In genomic region chr5:154071799-154072781, GRCh38 we compare ENCODE assay signal across 9 cellular contexts. TPM values are rescaled to one million over a fixed set of nuclear protein-coding genes. Genes with fewer than 3 reads are reported as not detected.
A peak's percentile ranks its signal among the peaks of the same experiment; 100 is the strongest.
DNase-seq lines count a peak whose midpoint lies in the region; ATAC-seq, FAIRE-seq and TF ChIP-seq lines count a peak whose summit lies in the region.
"Had no signal": no experiment of that assay in that cellular context is flagged by ENCODE, and none has a peak within 500 bp of the region (broad histone marks: within the 10 kb centered on the region; RNA-seq: fewer than 3 reads in every experiment).

No MANE protein-coding gene starts in this region.

- peak; percentile 62 for ATAC-seq in thoracic aorta (ENCODE audit: insufficient number of reproducible peaks, low FRiP score, low read depth)

- H3K4me3 ChIP-seq in GM23248 (no peak overlapping the region), ovary (no peak overlapping the region), thoracic aorta (peak overlapping the region; percentile 10)
- H3K4me3 ChIP-seq: skin epidermis had no signal

- peak overlapping the region; percentile 27; the same call in 1 of the 2 replicates for H3K9ac ChIP-seq in GM23248

- H3K79me2 ChIP-seq in GM23248 (ENCODE audit: insufficient read depth): no peaks in the 10 kb centered on the region

- 9 to 11% methylated on average over 11 of the region's 11 CpGs for WGBS in GM23248 (ENCODE audit: low coverage in 1 of 2, low lambda C conversion rate in 2 of 2, missing lambda C conversion rate in 2 of 2), 2 experiments
- WGBS in ovary, 3 donors: 16 to 18% (median 16%) methylated on average over 11 of the region's 11 CpGs

- no peaks in the 10 kb centered on the region for H3K9me2 ChIP-seq in GM23248 (ENCODE audit: insufficient read depth)

- peak overlapping the region; percentile 54 for H2AFZ ChIP-seq in GM23248

- TF ChIP-seq EP300 in ovary (IDR thresholded peaks at IDR 0.05): no peak

- H3K4me2 ChIP-seq in GM23248 (ENCODE audit: unreplicated experiment): peak overlapping the region; percentile 51

- TF ChIP-seq CTCF in ovary (IDR thresholded peaks at IDR 0.05): peak; percentile 84 to 89 (median 88)
- peak; percentile 92 for TF ChIP-seq CTCF in thoracic aorta (IDR thresholded peaks at IDR 0.05)

- DNase-seq in GF-D8 (lab: John Stamatoyannopoulos, UW) (peak; percentile 57), GM23248 (peak; percentile 74), SHP77 treated with DMSO at 0.1 percent for 48 hours (lab: John Stamatoyannopoulos, UW) (peak; percentile 56), frontal cortex (ENCODE audit: low spot score in 2 of 2) (peak; percentile 22 to 70), ovary (peak; percentile 73 to 89 (median 88)), thoracic aorta (ENCODE audit: low spot score) (peak; percentile 45)
- peak; percentile 70 for DNase-seq in activated effector memory CD4-positive, alpha-beta T cell treated with Interleukin-2 at 50 U/mL for 16 hours

- H3K27me3 ChIP-seq in GM23248 (replicated peaks; ENCODE audit: insufficient read depth): no peaks in the 10 kb centered on the region
- H3K27me3 ChIP-seq in ovary: no peaks in the 10 kb centered on the region
- H3K27me3 ChIP-seq in thoracic aorta (replicated peaks; ENCODE audit: insufficient read depth): no peaks in the 10 kb centered on the region

- no peaks in the 10 kb centered on the region for H3F3A ChIP-seq in GM23248 (ENCODE audit: insufficient read depth)

- in situ Hi-C loops in GM23248 (cut with MboI): loop anchor here (10.0 kb wide), 1 partner anchor 113 kb away; no protein-coding TSS in a partner anchor

- H3K36me3 ChIP-seq in GM23248 (ENCODE audit: low read depth) (no peaks in the 10 kb centered on the region), KOPT-K1 (ENCODE audit: insufficient read depth, low read length) (no peaks in the 10 kb centered on the region), ovary (no peaks in the 10 kb centered on the region), thoracic aorta (no peaks in the 10 kb centered on the region)

- no peaks in the 10 kb centered on the region for H3K9me3 ChIP-seq in GM23248 (ENCODE audit: low read depth)
- H3K9me3 ChIP-seq in KOPT-K1 (ENCODE audit: insufficient read depth, low read length, poor library complexity, severe bottlenecking): no peaks in the 10 kb centered on the region
- H3K9me3 ChIP-seq in ovary: no peaks in the 10 kb centered on the region
- no peaks in the 10 kb centered on the region for H3K9me3 ChIP-seq in thoracic aorta

- H3K27ac ChIP-seq in GM23248 (no peak overlapping the region), KOPT-K1 (ENCODE audit: low read depth, low read length, poor library complexity, severe bottlenecking) (peak overlapping the region; percentile 14), ovary (no peak overlapping the region), thoracic aorta (no peak overlapping the region)
- H3K27ac ChIP-seq: skin epidermis had no signal

- no peaks in the 10 kb centered on the region for H4K20me1 ChIP-seq in GM23248 (ENCODE audit: insufficient read depth)

- peak; percentile 3 for FAIRE-seq in frontal cortex (lab: Jason Lieb, UNC)

- intact Hi-C loops in ovary (cut with DNase I): loop anchor here in 3 of 4 donors (2.0 to 10.0 kb wide), 6 partner anchors 103 to 570 kb away; partner anchors contain the start of gene GALNT10 (in 1 of the 3)

- H3K4me1 ChIP-seq in GM23248 (ENCODE audit: insufficient read depth) (no peaks in the 10 kb centered on the region), ovary (ENCODE audit: insufficient read depth) (no peaks in the 10 kb centered on the region), thoracic aorta (ENCODE audit: control insufficient read depth in 1 of 2, low read depth in 2 of 2) (no peaks in the 10 kb centered on the region)

- TF ChIP-seq POLR2A in ovary (IDR thresholded peaks at IDR 0.05): no peak

RNA-seq across cellular contexts. Expression of gene MFAP3, which starts 33.3 kb away (rescaled TPM):
- total RNA-seq in GM23248 (2014; rRNA removed; shearing (Covaris generic)): 88.8 and 110 TPM in 2 replicates
- 20.5 and 22.5 TPM in 2 replicates for polyA plus RNA-seq in GM23248 (2016; fragmentation: Nextera tagmentation; extraction: Ambion mirVana)
- total RNA-seq in frontal cortex: 163 TPM
- total RNA-seq in ovary: 10 to 100 TPM; 15.9 to 33.2 (median 25.0) TPM
- 10 to 100 TPM in 1 of 2 donors, 1 to 10 TPM in 1; 9.1 to 23.2 TPM for polyA plus RNA-seq in ovary
- total RNA-seq in thoracic aorta: 10 to 100 TPM; 40.2 to 73.7 TPM

RNA-seq across cellular contexts. Expression of gene FAM114A2, which starts 33.4 kb away (rescaled TPM):
- 20.2 and 24.8 TPM in 2 replicates for total RNA-seq in GM23248 (2014; rRNA removed; shearing (Covaris generic))
- polyA plus RNA-seq in GM23248 (2016; fragmentation: Nextera tagmentation; extraction: Ambion mirVana) (25.3 and 27.0 TPM in 2 replicates), ovary (10 to 100 TPM in 1 of 2 donors, 1 to 10 TPM in 1; 9.6 to 15.9 TPM)
- total RNA-seq in frontal cortex (21.2 TPM), ovary (10 to 100 TPM; 11.0 to 63.3 (median 41.5) TPM), thoracic aorta (10 to 100 TPM; 33.2 to 43.6 TPM)
